Comparison of ENCODE assay signal across 20 cellular contexts in the genomic region with DNA sequence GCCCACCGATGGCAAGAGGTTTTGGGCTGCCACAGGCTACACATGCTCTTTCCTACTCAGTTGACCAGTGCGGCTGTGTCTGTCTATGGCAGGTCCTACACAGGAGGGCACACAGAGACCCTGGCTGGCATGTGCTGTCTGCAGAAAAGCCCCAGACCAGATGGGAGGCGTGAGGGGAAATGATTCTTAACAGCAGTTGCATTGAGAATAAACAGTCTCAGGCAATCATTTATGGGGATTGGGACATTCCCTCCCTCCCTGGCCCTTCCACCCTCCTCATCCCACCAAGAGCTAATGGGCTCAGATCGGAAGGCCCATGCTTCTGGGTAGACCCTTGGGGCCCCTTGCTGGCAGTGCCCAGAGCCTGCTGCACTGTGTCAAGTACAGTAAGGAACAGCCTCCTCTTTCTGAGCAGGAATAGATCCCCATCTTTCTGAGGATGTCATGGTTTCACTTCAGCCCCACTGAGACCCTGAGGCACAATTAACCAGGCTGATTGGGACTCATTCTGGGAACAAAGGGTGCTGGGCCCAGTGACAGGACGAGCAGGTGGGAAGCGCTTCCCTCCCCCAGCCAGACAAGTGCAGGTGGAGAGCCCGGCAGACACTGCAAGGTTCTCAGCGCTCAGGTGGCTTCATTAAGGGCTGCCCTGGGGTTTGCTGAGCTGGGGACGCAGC. TPM values are rescaled to one million over a fixed set of nuclear protein-coding genes. Genes with fewer than 3 reads are reported as not detected.
DNase-seq lines count a peak whose midpoint lies in the region; ATAC-seq and TF ChIP-seq lines count a peak whose summit lies in the region.
"Had no signal": no experiment of that assay in that cellular context is flagged by ENCODE, and none has a peak within 500 bp of the region (broad histone marks: within the 10 kb centered on the region; RNA-seq: fewer than 3 reads in every experiment).

No MANE protein-coding gene starts in this region.

- DNase-seq in heart right ventricle (no peak), Right ventricle myocardium inferior (ENCODE audit: missing footprints) (no peak), coronary artery (ENCODE audit: low spot score) (peak; percentile 62), mesenteric fat pad (ENCODE audit: low spot score) (peak; percentile 75), vagina (ENCODE audit: extremely low spot score in 2 of 2) (no peak), occipital lobe (lab: John Stamatoyannopoulos, UW) (no peak)
- no peak for DNase-seq in stimulated activated effector memory CD8-positive, alpha-beta T cell treated with anti-CD3 and anti-CD28 coated beads, Interleukin-12 subunit alpha, Interleukin-12 subunit beta, amount 100 ng/mL, for 72 hours (ENCODE audit: low spot score in 2 of 2)
- no peak for DNase-seq in stimulated activated naive B cell treated with anti-CD40 and anti-IgM and Interleukin-4, amounts not matched to agents 10 μg/mL and 1 μg/mL and 100 μg/mL, for 72 hours
- DNase-seq: activated naive CD4-positive, alpha-beta T cell treated with anti-CD3 and anti-CD28 coated beads for 36 hours; activated T-cell treated with anti-CD3 and anti-CD28 coated beads for 4 hours; CD4-positive, alpha-beta T cell; colonic mucosa; DND-41; natural killer cell; NCI-H2171; NCI-H748 treated with DMSO at 0.1 percent for 48 hours; retina; stimulated activated naive CD8-positive, alpha-beta T cell treated with anti-CD3 and anti-CD28 coated beads, Interleukin-15, amount 100 ng/mL, for 72 hours had no signal

- TF ChIP-seq POLR2A in vagina (IDR thresholded peaks at IDR 0.05), result no peak

- peaks cover 0 to 11% (median 0%) of the 10 kb centered on the region in 11 donors for H3K9me3 ChIP-seq in heart right ventricle
- no peaks in the 10 kb centered on the region for H3K9me3 ChIP-seq in vagina
- H3K9me3 ChIP-seq: colonic mucosa had no signal

- H3K4me3 ChIP-seq in heart right ventricle (no peak overlapping the region), coronary artery (no peak overlapping the region), vagina (no peak overlapping the region)
- H3K4me3 ChIP-seq: colonic mucosa, lung had no signal

- no peak overlapping the region for H3K4me3 Mint-ChIP-seq in stimulated activated effector memory CD8-positive, alpha-beta T cell treated with anti-CD3 and anti-CD28 coated beads, Interleukin-12 subunit alpha, Interleukin-12 subunit beta, amount 100 ng/mL, for 72 hours
- no peak overlapping the region for H3K4me3 Mint-ChIP-seq in stimulated activated naive B cell treated with anti-CD40 and anti-IgM and Interleukin-4, amounts not matched to agents 10 μg/mL and 1 μg/mL and 100 μg/mL, for 72 hours
- H3K4me3 Mint-ChIP-seq: activated naive CD4-positive, alpha-beta T cell treated with anti-CD3 and anti-CD28 coated beads for 36 hours; CD4-positive, alpha-beta T cell; natural killer cell; stimulated activated naive CD8-positive, alpha-beta T cell treated with anti-CD3 and anti-CD28 coated beads, Interleukin-15, amount 100 ng/mL, for 72 hours had no signal

- H3K9me3 Mint-ChIP-seq in stimulated activated effector memory CD8-positive, alpha-beta T cell treated with anti-CD3 and anti-CD28 coated beads, Interleukin-12 subunit alpha, Interleukin-12 subunit beta, amount 100 ng/mL, for 72 hours, result no peaks in the 10 kb centered on the region
- peaks cover 10 to 11% of the 10 kb centered on the region in 2 donors for H3K9me3 Mint-ChIP-seq in stimulated activated naive B cell treated with anti-CD40 and anti-IgM and Interleukin-4, amounts not matched to agents 10 μg/mL and 1 μg/mL and 100 μg/mL, for 72 hours
- H3K9me3 Mint-ChIP-seq: natural killer cell had no signal

- peak overlapping the region in 6 of 10 donors; percentile 21 to 49 (median 33) for H3K27ac ChIP-seq in heart right ventricle
- H3K27ac ChIP-seq in coronary artery, result no peak overlapping the region
- H3K27ac ChIP-seq in vagina, result peak overlapping the region; percentile 4
- H3K27ac ChIP-seq: colonic mucosa had no signal

- H3K4me1 ChIP-seq in heart right ventricle (peaks cover 6 to 74% (median 49%) of the 10 kb centered on the region in 9 donors), vagina (peaks cover 34% of the 10 kb centered on the region)
- H3K4me1 ChIP-seq: colonic mucosa had no signal

- H3K27me3 ChIP-seq in heart right ventricle (no peaks in the 10 kb centered on the region), vagina (no peaks in the 10 kb centered on the region)
- H3K27me3 ChIP-seq: colonic mucosa had no signal

- peaks cover 5% of the 10 kb centered on the region for H3K4me1 Mint-ChIP-seq in stimulated activated effector memory CD8-positive, alpha-beta T cell treated with anti-CD3 and anti-CD28 coated beads, Interleukin-12 subunit alpha, Interleukin-12 subunit beta, amount 100 ng/mL, for 72 hours
- H3K4me1 Mint-ChIP-seq in stimulated activated naive B cell treated with anti-CD40 and anti-IgM and Interleukin-4, amounts not matched to agents 10 μg/mL and 1 μg/mL and 100 μg/mL, for 72 hours, result no peaks in the 10 kb centered on the region
- H3K4me1 Mint-ChIP-seq: natural killer cell had no signal

- ATAC-seq in heart right ventricle (peak in 5 of 8 donors; percentile 8 to 45 (median 19)), Right ventricle myocardium inferior (no peak)
- no peak for ATAC-seq in stimulated activated effector memory CD8-positive, alpha-beta T cell treated with anti-CD3 and anti-CD28 coated beads, Interleukin-12 subunit alpha, Interleukin-12 subunit beta, amount 100 ng/mL, for 72 hours
- no peak for ATAC-seq in stimulated activated naive B cell treated with anti-CD40 and anti-IgM and Interleukin-4, amounts not matched to agents 10 μg/mL and 1 μg/mL and 100 μg/mL, for 72 hours (replicated peaks)
- ATAC-seq: natural killer cell; Panc1; stimulated activated naive CD8-positive, alpha-beta T cell treated with anti-CD3 and anti-CD28 coated beads, Interleukin-15, amount 100 ng/mL, for 72 hours had no signal

- no peak for TF ChIP-seq CTCF in heart right ventricle (IDR thresholded peaks at IDR 0.05)
- no peak for TF ChIP-seq CTCF in coronary artery (IDR thresholded peaks at IDR 0.05)
- no peak for TF ChIP-seq CTCF in vagina (IDR thresholded peaks at IDR 0.05)

- intact Hi-C loops in heart right ventricle (cut with DNase I) (no loop called here), Right ventricle myocardium inferior (cut with DNase I) (no loop called here), vagina (cut with DNase I) (no loop called here)

- H3K27ac Mint-ChIP-seq in stimulated activated effector memory CD8-positive, alpha-beta T cell treated with anti-CD3 and anti-CD28 coated beads, Interleukin-12 subunit alpha, Interleukin-12 subunit beta, amount 100 ng/mL, for 72 hours, result no peak overlapping the region
- H3K27ac Mint-ChIP-seq in stimulated activated naive B cell treated with anti-CD40 and anti-IgM and Interleukin-4, amounts not matched to agents 10 μg/mL and 1 μg/mL and 100 μg/mL, for 72 hours, result no peak overlapping the region
- H3K27ac Mint-ChIP-seq: activated naive CD4-positive, alpha-beta T cell treated with anti-CD3 and anti-CD28 coated beads for 36 hours; CD4-positive, alpha-beta T cell; natural killer cell; stimulated activated naive CD8-positive, alpha-beta T cell treated with anti-CD3 and anti-CD28 coated beads, Interleukin-15, amount 100 ng/mL, for 72 hours had no signal

- H3K36me3 Mint-ChIP-seq in stimulated activated effector memory CD8-positive, alpha-beta T cell treated with anti-CD3 and anti-CD28 coated beads, Interleukin-12 subunit alpha, Interleukin-12 subunit beta, amount 100 ng/mL, for 72 hours, result no peaks in the 10 kb centered on the region
- H3K36me3 Mint-ChIP-seq in stimulated activated naive B cell treated with anti-CD40 and anti-IgM and Interleukin-4, amounts not matched to agents 10 μg/mL and 1 μg/mL and 100 μg/mL, for 72 hours, result peaks cover 3% of the 10 kb centered on the region in 2 donors

- H3K36me3 ChIP-seq in heart right ventricle, result no peaks in the 10 kb centered on the region
- H3K36me3 ChIP-seq in vagina, result no peaks in the 10 kb centered on the region
- H3K36me3 ChIP-seq: colonic mucosa had no signal

- peaks cover 18 to 40% of the 10 kb centered on the region in 2 donors for H3K27me3 Mint-ChIP-seq in stimulated activated naive B cell treated with anti-CD40 and anti-IgM and Interleukin-4, amounts not matched to agents 10 μg/mL and 1 μg/mL and 100 μg/mL, for 72 hours
- H3K27me3 Mint-ChIP-seq: CD4-positive, alpha-beta T cell; stimulated activated naive CD8-positive, alpha-beta T cell treated with anti-CD3 and anti-CD28 coated beads, Interleukin-15, amount 100 ng/mL, for 72 hours had no signal

- WGBS in heart right ventricle, 2 donors, result 54 to 69% methylated on average over 9 of the region's 9 CpGs

RNA-seq across cellular contexts. Expression of a gene that starts 28.3 kb away (rescaled TPM):
- total RNA-seq in heart right ventricle (100 to 1,000 TPM in 4 of 10 donors, 10 to 100 TPM in 6; 74.2 to 140 (median 95.2) TPM), Right ventricle myocardium inferior (115 TPM), mesenteric fat pad (14.2 TPM), vagina (12.8 TPM), occipital lobe (19.7 TPM)
- 10 to 100 TPM; 37.7 to 42.6 TPM for polyA plus RNA-seq in heart right ventricle

Comparison
In these comparisons a context has a peak if more than half of its experiments do, and no peak if none do; other contexts are left out.
1. ATAC-seq: peak in heart right ventricle (5 of 8); none in Right ventricle myocardium inferior (single experiment), stimulated activated effector memory CD8-positive, alpha-beta T cell treated with anti-CD3 and anti-CD28 coated beads, Interleukin-12 subunit alpha, Interleukin-12 subunit beta, amount 100 ng/mL, for 72 hours (single experiment) and stimulated activated naive B cell treated with anti-CD40 and anti-IgM and Interleukin-4, amounts not matched to agents 10 μg/mL and 1 μg/mL and 100 μg/mL, for 72 hours (0 of 2).
2. DNase-seq: peak in coronary artery (single experiment) and mesenteric fat pad (single experiment); none in heart right ventricle (0 of 2), Right ventricle myocardium inferior (single experiment), vagina (0 of 2), stimulated activated effector memory CD8-positive, alpha-beta T cell treated with anti-CD3 and anti-CD28 coated beads, Interleukin-12 subunit alpha, Interleukin-12 subunit beta, amount 100 ng/mL, for 72 hours (0 of 2), occipital lobe (single experiment) and stimulated activated naive B cell treated with anti-CD40 and anti-IgM and Interleukin-4, amounts not matched to agents 10 μg/mL and 1 μg/mL and 100 μg/mL, for 72 hours (single experiment).
3. H3K27ac ChIP-seq: peak in heart right ventricle (6 of 10) and vagina (single experiment); none in coronary artery (0 of 2).